In the genomic region with DNA sequence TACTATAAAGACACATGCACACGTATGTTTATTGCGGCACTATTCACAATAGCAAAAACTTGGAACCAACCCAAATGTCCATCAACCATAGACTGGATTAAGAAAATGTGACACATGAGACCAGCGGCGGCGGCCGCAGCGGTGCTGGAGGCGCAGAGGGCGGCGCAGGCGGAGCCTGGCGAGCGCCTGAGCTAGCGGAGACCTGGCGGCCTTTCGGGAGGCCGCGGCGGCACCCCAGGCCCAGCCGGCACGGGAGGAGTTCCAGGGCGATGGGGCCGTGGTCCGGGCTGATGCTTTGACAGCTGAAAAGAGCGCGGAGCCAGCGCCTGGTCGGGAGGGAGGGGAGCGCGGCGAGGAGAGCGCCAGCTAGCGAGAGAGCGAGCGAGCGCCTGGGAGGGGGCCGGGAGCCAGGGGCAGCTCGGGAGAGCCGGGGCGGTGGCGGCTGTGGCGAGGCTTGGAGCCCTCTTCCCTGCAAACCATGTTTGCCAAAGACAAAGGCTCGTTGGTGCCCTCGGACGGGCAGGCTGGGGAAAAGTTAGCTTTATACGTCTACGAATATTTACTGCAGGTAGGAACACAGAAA, we compare ENCODE assay signal across 10 cellular contexts. TPM values are rescaled to one million over a fixed set of nuclear protein-coding genes. Genes with fewer than 3 reads are reported as not detected.
A peak's percentile ranks its signal among the peaks of the same experiment; 100 is the strongest.
DNase-seq lines count a peak whose midpoint lies in the region; ATAC-seq, FAIRE-seq and TF ChIP-seq lines count a peak whose summit lies in the region.
"Not testable (repeated sequence)": the region's sequence is repeated elsewhere in the genome, so short reads cannot be mapped to it uniquely, and the experiment has no call there.
"Had no signal": no experiment of that assay in that cellular context is flagged by ENCODE, and none has a peak within 500 bp of the region (broad histone marks: within the 10 kb centered on the region; RNA-seq: fewer than 3 reads in every experiment).

No MANE protein-coding gene starts in this region.

- H3K4me1 Mint-ChIP-seq in chondrocyte (ENCODE audit: low read depth); osteocyte (ENCODE audit: unreplicated experiment): not testable (repeated sequence)

- not testable (repeated sequence) for H3K27ac Mint-ChIP-seq in chondrocyte (ENCODE audit: unreplicated experiment); osteocyte (ENCODE audit: unreplicated experiment)

- not testable (repeated sequence) for H3K4me1 ChIP-seq in RWPE2 (ENCODE audit: insufficient read depth, poor library complexity, severe bottlenecking); kidney (ENCODE audit: control insufficient read depth in 1 of 2, insufficient read depth in 1 of 2, low read depth in 1 of 2, low read length in 2 of 2); upper lobe of right lung

- ATAC-seq in RWPE2 (ENCODE audit: low read depth); Right ventricle myocardium superior (ENCODE audit: poor library complexity): not testable (repeated sequence)
- peak; percentile 71 for ATAC-seq in upper lobe of right lung

- H3K27me3 ChIP-seq in RWPE2 (ENCODE audit: insufficient read depth, poor library complexity, severe bottlenecking); upper lobe of right lung: not testable (repeated sequence)

- not testable (repeated sequence) for H3K9ac ChIP-seq in kidney (ENCODE audit: low read length in 2 of 2)

- H3K36me3 ChIP-seq in RWPE2 (ENCODE audit: low read depth); kidney (ENCODE audit: control insufficient read depth in 1 of 2, insufficient read depth in 2 of 2, low read length in 2 of 2); upper lobe of right lung: not testable (repeated sequence)

- H3K27ac ChIP-seq in RWPE2 (ENCODE audit: poor library complexity, severe bottlenecking); kidney (ENCODE audit: low read depth in 2 of 2, low read length in 2 of 2); upper lobe of right lung: not testable (repeated sequence)

- not testable (repeated sequence) for TF ChIP-seq CTCF in RWPE2 (IDR thresholded peaks at IDR 0.05; ENCODE audit: poor library complexity, severe bottlenecking); chondrocyte (IDR thresholded peaks at IDR 0.05); kidney (IDR thresholded peaks at IDR 0.05; ENCODE audit: borderline replicate concordance, extremely low read depth, insufficient read depth); osteocyte (IDR thresholded peaks at IDR 0.05); upper lobe of right lung (IDR thresholded peaks at IDR 0.05)

- not testable (repeated sequence) for H3K36me3 Mint-ChIP-seq in chondrocyte (ENCODE audit: low read depth); osteocyte (ENCODE audit: unreplicated experiment)

- intact Hi-C loops in Right ventricle myocardium superior (cut with DNase I); kidney (cut with DNase I); upper lobe of right lung (cut with DNase I): not testable (repeated sequence)

- not testable (repeated sequence) for H3K9me3 ChIP-seq in RWPE2 (ENCODE audit: severe bottlenecking); kidney (ENCODE audit: control insufficient read depth in 1 of 2, low read length in 2 of 2); upper lobe of right lung

- peaks cover 48% of the 10 kb centered on the region for H3K9me3 Mint-ChIP-seq in chondrocyte (ENCODE audit: low read depth)
- peaks cover 38% of the 10 kb centered on the region for H3K9me3 Mint-ChIP-seq in osteocyte (ENCODE audit: unreplicated experiment)

- H3K27me3 Mint-ChIP-seq in chondrocyte (ENCODE audit: low read depth); osteocyte (ENCODE audit: unreplicated experiment): not testable (repeated sequence)

- FAIRE-seq in kidney (lab: Jason Lieb, UNC), result not testable (repeated sequence)

- not testable (repeated sequence) for H3K4me3 Mint-ChIP-seq in chondrocyte (ENCODE audit: unreplicated experiment); osteocyte (ENCODE audit: unreplicated experiment)

- DNase-seq in Daoy (ENCODE audit: low read depth) (peak; percentile 50), RWPE2 (ENCODE audit: low spot score) (peak; percentile 51), chondrocyte (ENCODE audit: low spot score) (peak; percentile 98), Right ventricle myocardium superior (peak; percentile 44), kidney (peak; percentile 72), osteocyte (ENCODE audit: extremely low spot score, unreplicated experiment) (peak; percentile 92), upper lobe of right lung (peak; percentile 71)

- not testable (repeated sequence) for H3K4me3 ChIP-seq in RWPE2 (ENCODE audit: severe bottlenecking); kidney (ENCODE audit: low read length in 2 of 2); upper lobe of right lung

RNA-seq across cellular contexts. Expression of a gene that starts 45.2 kb away (rescaled TPM):
- not detected in 2 replicates for total RNA-seq in Daoy (2014; rRNA removed; shearing (Covaris generic))
- total RNA-seq in chondrocyte (not detected in 3 replicates), Right ventricle myocardium superior (not detected), kidney (not detected), osteocyte (not detected in 2 replicates), upper lobe of right lung (not detected)
- polyA plus RNA-seq in kidney (ENCODE audit: insufficient read depth, low read depth, low replicate concordance), result not detected
- total RNA-seq: CD4-positive, CD25-positive, alpha-beta regulatory T cell; HFFc6; Peyer's patch had no signal
- polyA plus RNA-seq: CD4-positive, CD25-positive, alpha-beta regulatory T cell had no signal

Comparison
In these comparisons a context has a peak if more than half of its experiments do, and no peak if none do; other contexts are left out.
1. DNase-seq: peak in every context shown above with its lines; median percentile 98 in chondrocyte; 92 in osteocyte; 72 in kidney; 71 in upper lobe of right lung; 51 in RWPE2; 50 in Daoy; 44 in Right ventricle myocardium superior.